ENCODE assay signal across 8 cellular contexts in genomic region chr19:18192673-18193387, GRCh38. TPM values are rescaled to one million over a fixed set of nuclear protein-coding genes. Genes with fewer than 3 reads are reported as not detected.
DNase-seq lines count a peak whose midpoint lies in the region; ATAC-seq and TF ChIP-seq lines count a peak whose summit lies in the region.

MPV17L2 (plus strand) TSS chr19:18193218; CDS start chr19:18193282, 64 bp downstream.

- H3K36me3 ChIP-seq in adrenal gland (replicated peaks in 1 of 2), result peaks cover 0 to 15% of the 10 kb centered on the region in 2 donors
- H3K36me3 ChIP-seq in trophoblast cell (ENCODE audit: control insufficient read depth in 1 of 2, insufficient read depth in 2 of 2, low read length in 2 of 2), result peaks cover 11 to 12% of the 10 kb centered on the region in 2 experiments
- H3K36me3 ChIP-seq in transverse colon, result no peaks in the 10 kb centered on the region

- peak within 1 kb of the TSS; percentile 73 for H2BK120ac ChIP-seq in trophoblast cell (ENCODE audit: insufficient read depth, low read length, poor library complexity)

- no peaks in the 10 kb centered on the region for H3K9me3 Mint-ChIP-seq in T-cell

- no peak within 1 kb of the TSS for H3K23ac ChIP-seq in trophoblast cell (ENCODE audit: low read length)

- H3K79me1 ChIP-seq in trophoblast cell (ENCODE audit: low read length), result peaks cover 6% of the 10 kb centered on the region

- H2BK12ac ChIP-seq in trophoblast cell (ENCODE audit: low read length), result peak within 1 kb of the TSS; percentile 5

- no peaks in the 10 kb centered on the region for H3K36me3 Mint-ChIP-seq in T-cell

- peak within 1 kb of the TSS; percentile 87 to 95 (median 87) for H3K4me3 Mint-ChIP-seq in T-cell

- H3K4me3 ChIP-seq in GM12875 (ENCODE audit: low read depth, low read length) (peak within 1 kb of the TSS; percentile 64), adrenal gland (peak within 1 kb of the TSS; percentile 5 to 80 (median 76)), trophoblast cell (ENCODE audit: low read depth, low read length) (peak within 1 kb of the TSS; percentile 99), transverse colon (peak within 1 kb of the TSS; percentile 58 to 88 (median 76))

- in situ Hi-C loops in transverse colon (cut with MboI; ENCODE audit: low pct_ligation_motif_present in 1 of 4, low pct_unique_long_range_greater_than_20kb in 1 of 4, low sequenced_read_pairs in 3 of 4), result no loop called here

- DNase-seq in NCI-H1436 treated with DMSO at 0.1 percent for 48 hours (lab: John Stamatoyannopoulos, UW), result peak; percentile 99
- DNase-seq in T-cell, result peak; percentile 92 to 99 (median 99)
- DNase-seq in adrenal gland, result peak; percentile 99 to 100 (median 100)
- DNase-seq in cardiac septum (ENCODE audit: low spot score), result peak; percentile 100
- DNase-seq in trophoblast cell, result peak; percentile 100
- peak; percentile 100 for DNase-seq in transverse colon

- CTCF ChIA-PET in T-cell (lab: Charles Lee), result interaction anchor here (0.5 to 3.7 kb wide), 17 partner anchors 12 to 888 kb away, joined by 3 to 33 read pairs (median 3); partner anchors contain the start of genes PIK3R2 (in 1 of the 2), RAB3A (in 1 of the 2) and RPL18A (in 1 of the 2)

- WGBS in adrenal gland, 4 donors, result 0% methylated on average over 27 to 74 of the region's 74 CpGs
- no CpG with 5 or more reads among the region's 74 CpGs for WGBS in trophoblast cell (ENCODE audit: extremely low coverage, insufficient coverage, insufficient read length)
- 0% methylated on average over 8 to 47 of the region's 74 CpGs for WGBS in transverse colon (ENCODE audit: low coverage in 1 of 2), 2 donors

- H4K12ac ChIP-seq in trophoblast cell (ENCODE audit: low read depth, low read length), result peak within 1 kb of the TSS; percentile 75

- intact Hi-C loops in adrenal gland (cut with DNase I), result no loop called here
- intact Hi-C loops in cardiac septum (cut with DNase I), result loop anchor here (1.0 kb wide), 1 partner anchor 10 kb away; no protein-coding TSS in a partner anchor
- intact Hi-C loops in transverse colon (cut with DNase I; ENCODE audit: low total_unique reads), result no loop called here

- H3K4me1 ChIP-seq in adrenal gland (replicated peaks in 1 of 2) (peaks cover 15 to 20% of the 10 kb centered on the region in 2 donors), trophoblast cell (ENCODE audit: control insufficient read depth in 1 of 2, insufficient read depth in 2 of 2, low read length in 2 of 2) (peaks cover 15 to 17% of the 10 kb centered on the region in 2 experiments), transverse colon (peaks cover 14 to 24% (median 19%) of the 10 kb centered on the region in 4 donors)

- H3K4me2 ChIP-seq in trophoblast cell (ENCODE audit: low read length), result peak within 1 kb of the TSS; percentile 94

- H4K91ac ChIP-seq in trophoblast cell (ENCODE audit: low read depth, low read length), result peak within 1 kb of the TSS; percentile 74

- no peak for TF ChIP-seq EP300 in transverse colon (IDR thresholded peaks at IDR 0.05; ENCODE audit: low read depth)

- H3K9me3 ChIP-seq in adrenal gland (replicated peaks in 1 of 3) (no peaks in the 10 kb centered on the region), trophoblast cell (ENCODE audit: insufficient read depth, low read depth, low read length) (no peaks in the 10 kb centered on the region), transverse colon (no peaks in the 10 kb centered on the region)

- H3K27ac ChIP-seq in adrenal gland (peak within 1 kb of the TSS; percentile 85 to 99 (median 95)), trophoblast cell (ENCODE audit: low read depth, low read length) (peak within 1 kb of the TSS; percentile 51), transverse colon (peak within 1 kb of the TSS; percentile 93 to 100 (median 96))

- ATAC-seq in HG02840 (IDR thresholded peaks at IDR 0.05; ENCODE audit: low FRiP score, unreplicated experiment) (peak; percentile 92), T-cell (replicated peaks in 1 of 4) (peak; percentile 87 to 93 (median 92))

- H3K9ac ChIP-seq in trophoblast cell (ENCODE audit: low read length), result peak within 1 kb of the TSS; percentile 73

- TF ChIP-seq CTCF in GM12875 (IDR thresholded peaks at IDR 0.05; ENCODE audit: borderline replicate concordance, insufficient read depth, low read depth, low read length), result no peak
- peak in 1 of 6 experiments; percentile 5 for TF ChIP-seq CTCF in adrenal gland (IDR thresholded peaks at IDR 0.05)
- TF ChIP-seq CTCF in transverse colon (IDR thresholded peaks at IDR 0.05), result no peak

- H3K27ac Mint-ChIP-seq in T-cell, result peak within 1 kb of the TSS; percentile 95 to 97

- H3K4ac ChIP-seq in trophoblast cell (ENCODE audit: low read depth, low read length), result peak within 1 kb of the TSS; percentile 8

- POLR2A ChIA-PET in T-cell (lab: Charles Lee), result interaction anchor here (0.5 to 1.3 kb wide), 6 partner anchors 39 to 228 kb away, joined by 3 to 14 read pairs (median 3); partner anchors contain the start of gene JUND (in 2 of the 2)

- peak within 1 kb of the TSS; percentile 69 for H3K18ac ChIP-seq in trophoblast cell (ENCODE audit: low read length)

- peak within 1 kb of the TSS; percentile 44 for H2AK5ac ChIP-seq in trophoblast cell (ENCODE audit: low read length)

- peaks cover 6% of the 10 kb centered on the region for H3K79me2 ChIP-seq in trophoblast cell (ENCODE audit: control insufficient read depth, insufficient read depth, low read length, poor library complexity)

- no peaks in the 10 kb centered on the region for H3K27me3 ChIP-seq in adrenal gland
- H3K27me3 ChIP-seq in trophoblast cell (ENCODE audit: insufficient read depth, low read length), result no peaks in the 10 kb centered on the region
- no peaks in the 10 kb centered on the region for H3K27me3 ChIP-seq in transverse colon

- peak within 1 kb of the TSS; percentile 75 for H3K14ac ChIP-seq in trophoblast cell (ENCODE audit: low read length)

- H2BK5ac ChIP-seq in trophoblast cell (ENCODE audit: low read depth, low read length, poor library complexity), result peak within 1 kb of the TSS; percentile 35

- H2AFZ ChIP-seq in trophoblast cell (ENCODE audit: insufficient read depth, low read length, poor library complexity), result peak within 1 kb of the TSS; percentile 80

- H4K8ac ChIP-seq in trophoblast cell (ENCODE audit: low read depth, low read length), result peak within 1 kb of the TSS; percentile 85

- peaks cover 21 to 24% (median 23%) of the 10 kb centered on the region in 3 donors for H3K4me1 Mint-ChIP-seq in T-cell

- H3K27me3 Mint-ChIP-seq in T-cell, result no peaks in the 10 kb centered on the region

- TF ChIP-seq POLR2A in adrenal gland (IDR thresholded peaks at IDR 0.05) (peak; percentile 90 to 96), transverse colon (IDR thresholded peaks at IDR 0.05) (peak; percentile 88)

RNA-seq across cellular contexts. Expression of gene MPV17L2, which starts in this region (rescaled TPM):
- 1 to 10 TPM; 3.8 to 8.2 (median 8.1) TPM for total RNA-seq in T-cell
- total RNA-seq in adrenal gland, result 10 to 100 TPM; 10.3 to 47.4 (median 24.0) TPM
- polyA plus RNA-seq in adrenal gland, result 10 to 100 TPM; 21.1 to 41.4 (median 40.8) TPM
- 14.6 TPM for total RNA-seq in cardiac septum
- polyA plus RNA-seq in trophoblast cell (2013), result 26.0 and 26.7 TPM in 2 replicates
- 10 to 100 TPM in 3 of 4 donors, 1 to 10 TPM in 1; 1.6 to 22.3 (median 12.6) TPM for total RNA-seq in transverse colon

Comparison
In these comparisons a context has a peak if more than half of its experiments do, and no peak if none do; other contexts are left out.
1. Peak in every context shown above with its lines: DNase-seq, ATAC-seq, H3K4me3 ChIP-seq and H3K27ac ChIP-seq.